Comparison of ENCODE assay signal across 14 cellular contexts in the genomic region with DNA sequence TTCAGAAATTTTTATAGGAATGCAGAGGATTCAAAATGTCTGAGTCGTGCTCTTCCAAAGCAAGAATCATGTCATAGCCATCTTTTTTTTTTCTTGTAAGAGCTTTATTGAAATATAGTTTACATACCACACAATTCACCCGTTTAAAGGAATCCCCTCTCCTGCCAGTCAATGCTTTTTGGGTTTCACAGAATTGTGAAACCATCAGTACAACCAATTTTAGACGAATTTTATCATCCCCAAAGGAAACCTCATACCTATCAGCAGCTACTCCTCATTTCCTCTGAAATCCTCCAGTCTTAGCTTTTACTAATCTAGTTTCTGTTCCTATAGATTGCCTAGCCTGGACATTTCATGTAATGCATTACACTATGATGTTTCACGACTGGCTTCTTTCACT. TPM values are rescaled to one million over a fixed set of nuclear protein-coding genes. Genes with fewer than 3 reads are reported as not detected.
A peak's percentile ranks its signal among the peaks of the same experiment; 100 is the strongest.
DNase-seq lines count a peak whose midpoint lies in the region; FAIRE-seq and TF ChIP-seq lines count a peak whose summit lies in the region.
"Had no signal": no experiment of that assay in that cellular context is flagged by ENCODE, and none has a peak within 500 bp of the region (broad histone marks: within the 10 kb centered on the region; RNA-seq: fewer than 3 reads in every experiment).

No MANE protein-coding gene starts in this region.

- no peak overlapping the region for H3K4me3 ChIP-seq in A673 (ENCODE audit: low read depth, low read length, poor library complexity, severe bottlenecking)
- H3K4me3 ChIP-seq in brain microvascular endothelial cell (ENCODE audit: low read depth, low read length): no peak overlapping the region
- no peak overlapping the region for H3K4me3 ChIP-seq in colonic mucosa
- H3K4me3 ChIP-seq: stomach had no signal

- CTCF ChIA-PET in A673 (lab: Charles Lee): interaction anchor here (0.6 to 0.7 kb wide), 2 partner anchors 33 to 938 kb away, joined by 3 read pairs; no protein-coding TSS in a partner anchor

- H3K9me3 Mint-ChIP-seq in HFFc6: no peaks in the 10 kb centered on the region

- no peaks in the 10 kb centered on the region for H3K27me3 ChIP-seq in A673 (replicated peaks; ENCODE audit: insufficient read depth, low read depth, low read length, poor library complexity)
- no peaks in the 10 kb centered on the region for H3K27me3 ChIP-seq in brain microvascular endothelial cell (replicated peaks)
- H3K27me3 ChIP-seq in colonic mucosa: no peaks in the 10 kb centered on the region
- H3K27me3 ChIP-seq: stomach had no signal

- TF ChIP-seq CTCF in A673 (conservative IDR thresholded peaks at IDR 0.05; ENCODE audit: low read depth, low read length) (no peak), HFFc6 (IDR thresholded peaks at IDR 0.05) (no peak), brain microvascular endothelial cell (IDR thresholded peaks at IDR 0.05; ENCODE audit: low read depth, low read length, missing control alignments) (no peak), colonic mucosa (IDR thresholded peaks at IDR 0.05) (no peak)

- intact Hi-C loops in A673 (cut with micrococcal nuclease; ENCODE audit: unreplicated experiment): no loop called here
- intact Hi-C loops in colonic mucosa (cut with DNase I): no loop called here

- FAIRE-seq in frontal cortex (lab: Jason Lieb, UNC): no peak

- H3K9me3 ChIP-seq in A673 (ENCODE audit: low read depth, low read length, poor library complexity, severe bottlenecking) (peaks cover under 1% of the 10 kb centered on the region), colonic mucosa (no peaks in the 10 kb centered on the region)
- H3K9me3 ChIP-seq: stomach had no signal

- H3K4me1 Mint-ChIP-seq in HFFc6 (ENCODE audit: low read depth): peaks cover 36% of the 10 kb centered on the region

- no TSS peak for BruUV-seq in A673 (replicated peaks; lab: Mats Ljungman, UMichigan)

- H3K4me1 ChIP-seq in A673 (ENCODE audit: insufficient read depth, low read length, poor library complexity, severe bottlenecking) (peaks cover 21% of the 10 kb centered on the region), colonic mucosa (no peaks in the 10 kb centered on the region)
- H3K4me1 ChIP-seq: stomach had no signal

- peak overlapping the region; percentile 87 for H3K27ac Mint-ChIP-seq in HFFc6

- no peak overlapping the region for H3K9ac ChIP-seq in colonic mucosa (ENCODE audit: low read depth in 2 of 2, low read length in 2 of 2)

- DNase-seq in A673 (ENCODE audit: low spot score) (peak; percentile 56), HFFc6 (peak; percentile 30), SKM-1 treated with dmso at 0.1 percent for 144 hours (lab: John Stamatoyannopoulos, UW; ENCODE audit: unreplicated experiment) (peak; percentile 18), brain microvascular endothelial cell (no peak), frontal cortex (ENCODE audit: low spot score in 2 of 2) (no peak), NCI-H187 (lab: John Stamatoyannopoulos, UW) (no peak), NCI-H1105 treated with DMSO at 0.1 percent for 48 hours (lab: John Stamatoyannopoulos, UW) (no peak), colonic mucosa (no peak)
- DNase-seq: amygdala, NCI-H1417, stomach had no signal

- H3K36me3 ChIP-seq in A673 (ENCODE audit: insufficient read depth, low read length, poor library complexity, severe bottlenecking) (no peaks in the 10 kb centered on the region), brain microvascular endothelial cell (replicated peaks) (no peaks in the 10 kb centered on the region), colonic mucosa (no peaks in the 10 kb centered on the region)
- H3K36me3 ChIP-seq: stomach had no signal

- peaks cover 8% of the 10 kb centered on the region; the same call in 1 of the 2 replicates for H3K27me3 Mint-ChIP-seq in HFFc6 (ENCODE audit: insufficient read depth)

- no peaks in the 10 kb centered on the region for H3K36me3 Mint-ChIP-seq in HFFc6 (ENCODE audit: low read depth)

- peak overlapping the region; percentile 48 for H3K27ac ChIP-seq in A673 (ENCODE audit: low read depth, low read length, poor library complexity, severe bottlenecking)
- H3K27ac ChIP-seq in brain microvascular endothelial cell: peak overlapping the region; percentile 78
- no peak overlapping the region for H3K27ac ChIP-seq in colonic mucosa
- H3K27ac ChIP-seq: stomach had no signal

- peak overlapping the region; percentile 70 for H3K4me3 Mint-ChIP-seq in HFFc6

- in situ Hi-C loops in brain microvascular endothelial cell (cut with HindIII; ENCODE audit: low pct_ligation_motif_present, low sequenced_read_pairs): no loop called here

- POLR2A ChIA-PET in A673 (lab: Charles Lee; ENCODE audit: low non-redundant PET): interaction anchor here (0.7 kb wide), 1 partner anchor 13 kb away, joined by 3 read pairs; no protein-coding TSS in a partner anchor

RNA-seq across cellular contexts. Expression of gene ADIPOQ, which starts 39.6 kb away (rescaled TPM):
- total RNA-seq in A673 (2021) (not detected in 2 replicates), frontal cortex (not detected), colonic mucosa (under 1 TPM; 0.17 to 0.58 TPM)
- not detected for total RNA-seq in HFFc6 (2021; fragmentation: NEBNext Ultra II Directional; extraction: Animal tissue kit (Norgen Biotek cat#: 25700))
- total RNA-seq: H4, NCI-H460, renal cortical epithelial cell had no signal

RNA-seq across cellular contexts. Expression of gene ST6GAL1, which starts 48.2 kb away (rescaled TPM):
- total RNA-seq in A673 (2021) (74.2 and 78.3 TPM in 2 replicates), frontal cortex (33.8 TPM), colonic mucosa (10 to 100 TPM; 57.2 to 81.8 TPM)
- 1 to 10 TPM in 5 of 6 experiments, under 1 TPM in 1; 0.88 to 2.6 (median 1.9) TPM for total RNA-seq in HFFc6 (2021; fragmentation: NEBNext Ultra II Directional; extraction: Animal tissue kit (Norgen Biotek cat#: 25700))

Comparison
In these comparisons a context has a peak if more than half of its experiments do, and no peak if none do; other contexts are left out.
1. DNase-seq: peak in A673 (single experiment), HFFc6 (single experiment) and SKM-1 treated with dmso at 0.1 percent for 144 hours (single experiment); none in brain microvascular endothelial cell (single experiment), frontal cortex (0 of 2), NCI-H187 (0 of 2), NCI-H1105 treated with DMSO at 0.1 percent for 48 hours (single experiment) and colonic mucosa (single experiment).